ENCODE assay signal across 8 cellular contexts in the genomic region with DNA sequence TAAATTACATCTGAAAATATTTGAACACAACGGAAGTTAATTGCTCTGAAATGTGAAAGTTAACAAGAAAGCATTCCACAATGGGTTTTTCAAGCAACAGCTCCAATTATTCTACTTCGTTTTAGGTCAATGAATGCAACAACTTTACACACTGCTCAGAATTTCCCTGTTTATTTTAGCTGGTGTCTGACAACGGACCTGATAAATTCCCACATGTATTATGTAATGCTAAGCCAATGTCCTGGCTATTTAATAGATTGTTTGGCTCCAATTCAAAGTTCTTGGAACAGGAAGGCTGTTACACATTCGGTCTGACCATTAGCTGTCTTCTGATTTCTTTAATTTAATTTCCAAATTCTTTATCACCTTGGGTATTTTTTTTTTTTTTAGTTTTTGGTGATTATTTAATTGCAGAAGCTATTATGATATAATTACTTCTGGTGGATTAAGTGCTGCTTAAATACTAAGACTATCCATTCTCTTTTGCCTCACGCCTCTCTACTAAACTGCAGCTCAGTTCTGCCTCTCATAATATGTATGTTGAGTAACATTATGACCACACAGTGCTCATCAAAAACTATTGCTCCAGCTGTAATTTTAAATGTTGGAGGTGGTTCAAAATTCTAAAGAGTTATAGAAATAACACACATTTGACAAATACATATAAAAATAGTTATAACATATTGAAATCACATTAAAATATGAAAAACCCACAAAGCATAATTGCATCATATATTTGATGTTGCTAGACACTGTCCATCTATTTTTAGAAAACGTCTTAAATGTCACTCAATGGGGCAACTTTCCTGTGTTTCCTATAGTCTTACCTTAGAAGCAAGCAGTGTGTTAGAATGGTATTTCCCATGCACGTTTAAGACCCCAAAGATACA. TPM values are rescaled to one million over a fixed set of nuclear protein-coding genes. Genes with fewer than 3 reads are reported as not detected.
DNase-seq lines count a peak whose midpoint lies in the region; TF ChIP-seq lines count a peak whose summit lies in the region.

No MANE protein-coding gene starts in this region.

- H3K9me3 ChIP-seq in Peyer's patch = no peaks in the 10 kb centered on the region

- peak overlapping the region; percentile 54 to 74 (median 68) for H3K27ac ChIP-seq in Peyer's patch

- peaks cover 9% of the 10 kb centered on the region for H3K27me3 Mint-ChIP-seq in activated CD4-positive, alpha-beta T cell treated with anti-CD3 and anti-CD28 coated beads, Interleukin-2, amount 10 ng/mL, durations not matched to agents 7 days and 5 days

- no peak for DNase-seq in Peyer's patch
- DNase-seq in fibroblast of peridontal ligament (ENCODE audit: extremely low read depth) = peak; percentile 43
- DNase-seq in retinal pigment epithelial cell (ENCODE audit: low read depth) = peak; percentile 59
- DNase-seq in activated CD4-positive, alpha-beta T cell treated with anti-CD3 and anti-CD28 coated beads, Interleukin-2, amount 50 U/mL, for 4 hours = no peak
- DNase-seq in activated CD4-positive, alpha-beta T cell treated with anti-CD3 and anti-CD28 coated beads, Interleukin-2, amount 10 ng/mL, durations not matched to agents 7 days and 5 days = no peak
- no peak for DNase-seq in DMS53 treated with DMSO at 0.1 percent for 48 hours (lab: John Stamatoyannopoulos, UW; ENCODE audit: unreplicated experiment)
- DNase-seq in inferior parietal cortex (ENCODE audit: extremely low spot score) = no peak

- no peaks in the 10 kb centered on the region for H3K36me3 ChIP-seq in Peyer's patch

- no peaks in the 10 kb centered on the region for H3K27me3 ChIP-seq in Peyer's patch

- H3K9me3 Mint-ChIP-seq in activated CD4-positive, alpha-beta T cell treated with anti-CD3 and anti-CD28 coated beads, Interleukin-2, amount 10 ng/mL, durations not matched to agents 7 days and 5 days = peaks cover 2% of the 10 kb centered on the region

- H3K27ac Mint-ChIP-seq in activated CD4-positive, alpha-beta T cell treated with anti-CD3 and anti-CD28 coated beads, Interleukin-2, amount 10 ng/mL, durations not matched to agents 7 days and 5 days = no peak overlapping the region

- no peak for TF ChIP-seq POLR2A in Peyer's patch (IDR thresholded peaks at IDR 0.05)

- TF ChIP-seq CTCF in GM12875 (IDR thresholded peaks at IDR 0.05; ENCODE audit: borderline replicate concordance, insufficient read depth, low read depth, low read length) = no peak
- TF ChIP-seq CTCF in Peyer's patch (IDR thresholded peaks at IDR 0.05) = no peak
- TF ChIP-seq CTCF in retinal pigment epithelial cell (conservative IDR thresholded peaks at IDR 0.05; ENCODE audit: low read depth, low read length) = no peak

- H3K4me1 Mint-ChIP-seq in activated CD4-positive, alpha-beta T cell treated with anti-CD3 and anti-CD28 coated beads, Interleukin-2, amount 10 ng/mL, durations not matched to agents 7 days and 5 days = peaks cover 33% of the 10 kb centered on the region

- CTCF ChIA-PET in activated CD4-positive, alpha-beta T cell treated with anti-CD3 and anti-CD28 coated beads, Interleukin-2, amount 10 ng/mL, durations not matched to agents 7 days and 5 days (lab: Charles Lee) = no interaction called here

- POLR2A ChIA-PET in activated CD4-positive, alpha-beta T cell treated with anti-CD3 and anti-CD28 coated beads, Interleukin-2, amount 10 ng/mL, durations not matched to agents 7 days and 5 days (lab: Charles Lee) = no interaction called here

- H3K36me3 Mint-ChIP-seq in activated CD4-positive, alpha-beta T cell treated with anti-CD3 and anti-CD28 coated beads, Interleukin-2, amount 10 ng/mL, durations not matched to agents 7 days and 5 days (ENCODE audit: low read depth) = no peaks in the 10 kb centered on the region

- H3K4me3 ChIP-seq in GM12875 (ENCODE audit: low read depth, low read length) (peak overlapping the region; percentile 14), Peyer's patch (no peak overlapping the region), retinal pigment epithelial cell (ENCODE audit: low read length) (no peak overlapping the region)

- no peak overlapping the region for H3K4me3 Mint-ChIP-seq in activated CD4-positive, alpha-beta T cell treated with anti-CD3 and anti-CD28 coated beads, Interleukin-2, amount 10 ng/mL, durations not matched to agents 7 days and 5 days

- H3K4me1 ChIP-seq in Peyer's patch = peaks cover 0 to 11% (median 0%) of the 10 kb centered on the region in 4 donors

RNA-seq across cellular contexts. Expression of gene MEF2C, which starts 57.8 kb away (rescaled TPM):
- total RNA-seq in Peyer's patch = 100 to 1,000 TPM in 1 of 4 donors, 10 to 100 TPM in 2, 1 to 10 TPM in 1; 5.4 to 137 (median 14.4) TPM
- under 1 TPM; 0.10 to 0.17 TPM for total RNA-seq in activated CD4-positive, alpha-beta T cell treated with anti-CD3 and anti-CD28 coated beads, Interleukin-2, amount 10 ng/mL, durations not matched to agents 7 days and 5 days

Comparison
In these comparisons a context has a peak if more than half of its experiments do, and no peak if none do; other contexts are left out.
1. DNase-seq: peak in fibroblast of peridontal ligament (single experiment) and retinal pigment epithelial cell (single experiment); none in Peyer's patch (0 of 3), activated CD4-positive, alpha-beta T cell treated with anti-CD3 and anti-CD28 coated beads, Interleukin-2, amount 50 U/mL, for 4 hours (0 of 2), activated CD4-positive, alpha-beta T cell treated with anti-CD3 and anti-CD28 coated beads, Interleukin-2, amount 10 ng/mL, durations not matched to agents 7 days and 5 days (single experiment), DMS53 treated with DMSO at 0.1 percent for 48 hours (single experiment) and inferior parietal cortex (single experiment).
2. RNA of gene MEF2C, which starts 57.8 kb away (total RNA-seq): 5.4 to 137 TPM in Peyer's patch; 0.10 to 0.17 TPM in activated CD4-positive, alpha-beta T cell treated with anti-CD3 and anti-CD28 coated beads, Interleukin-2, amount 10 ng/mL, durations not matched to agents 7 days and 5 days; every median in the first group is over 4 times any median in the second.